8 cellular contexts compared by ENCODE assay signal in the genomic region with DNA sequence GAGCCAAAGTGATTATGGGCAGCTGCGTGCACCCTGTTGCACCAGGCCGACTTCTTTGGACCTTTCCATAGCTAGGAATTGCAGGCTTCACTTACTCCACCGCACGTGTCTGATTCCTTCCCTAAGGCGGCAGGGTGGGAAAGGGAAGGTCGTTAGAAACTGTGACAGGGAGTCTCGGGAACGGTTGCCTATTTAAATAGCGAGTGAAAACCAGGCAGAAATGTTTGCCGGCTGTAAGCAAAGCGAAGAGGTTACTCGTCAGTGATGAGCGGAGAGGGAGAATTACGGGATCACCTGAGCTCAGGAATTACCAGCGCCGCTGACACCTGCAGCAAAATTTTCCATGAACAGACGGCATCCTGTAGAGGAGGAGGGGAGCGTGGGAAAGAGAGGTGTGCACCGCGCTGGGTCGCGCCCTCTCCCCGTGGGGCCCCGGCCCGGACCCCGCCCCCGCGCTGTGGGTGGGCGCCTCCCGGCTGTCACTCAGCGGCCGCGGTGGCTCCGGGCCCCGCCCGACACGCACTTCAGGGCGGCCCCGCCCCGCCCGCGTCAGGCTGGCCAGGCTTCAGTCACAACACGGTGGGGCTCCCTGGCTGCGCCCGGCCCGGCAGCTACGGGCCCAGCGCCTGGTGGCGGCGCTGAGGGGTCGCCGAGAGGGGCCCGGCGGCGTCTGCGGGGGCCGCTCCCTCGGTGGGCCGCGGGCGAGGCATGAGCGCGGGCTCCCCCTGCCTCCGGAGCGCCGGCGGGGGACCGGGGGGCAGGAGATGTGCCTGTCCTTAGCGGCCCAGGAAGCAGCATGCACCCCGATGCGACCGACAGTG. TPM values are rescaled to one million over a fixed set of nuclear protein-coding genes. Genes with fewer than 3 reads are reported as not detected.
DNase-seq lines count a peak whose midpoint lies in the region; ATAC-seq and TF ChIP-seq lines count a peak whose summit lies in the region.

TSS of gene SNX25 (plus strand) at position 568 of the 821 bp plus-strand sequence. CDS start at position 797, 229 bp downstream.

- H3K9ac ChIP-seq in KMS-11 (peak within 1 kb of the TSS; percentile 54), SU-DHL-6 (ENCODE audit: low read length) (peak within 1 kb of the TSS; percentile 67), parathyroid adenoma (no peak within 1 kb of the TSS)

- H3K36me3 Mint-ChIP-seq in activated naive CD8-positive, alpha-beta T cell treated with anti-CD3 and anti-CD28 coated beads, Interleukin-2, amount 10 ng/mL, durations not matched to agents 7 days and 5 days, result peaks cover 8% of the 10 kb centered on the region

- H3K9me3 ChIP-seq in SU-DHL-6 (ENCODE audit: insufficient read depth, low read length) (no peaks in the 10 kb centered on the region), parathyroid adenoma (ENCODE audit: control insufficient read depth, low read length) (no peaks in the 10 kb centered on the region), tibial nerve (no peaks in the 10 kb centered on the region)

- peak; percentile 84 for DNase-seq in Daoy (ENCODE audit: low read depth)
- peak; percentile 92 for DNase-seq in activated naive CD8-positive, alpha-beta T cell treated with anti-CD3 and anti-CD28 coated beads, Interleukin-2, amount 10 ng/mL, durations not matched to agents 7 days and 5 days
- DNase-seq in Right ventricle myocardium inferior (ENCODE audit: missing footprints), result peak; percentile 94
- DNase-seq in tibial nerve (ENCODE audit: low spot score in 2 of 2), result peak; percentile 64 to 70

- peaks cover 41% of the 10 kb centered on the region for H3K79me2 ChIP-seq in KMS-11 (ENCODE audit: insufficient read depth, low read depth)
- H3K79me2 ChIP-seq in SU-DHL-6 (ENCODE audit: insufficient read depth, low read length), result peaks cover 47% of the 10 kb centered on the region
- H3K79me2 ChIP-seq in parathyroid adenoma, result no peaks in the 10 kb centered on the region

- no peaks in the 10 kb centered on the region for H3K9me3 Mint-ChIP-seq in activated naive CD8-positive, alpha-beta T cell treated with anti-CD3 and anti-CD28 coated beads, Interleukin-2, amount 10 ng/mL, durations not matched to agents 7 days and 5 days

- peak within 1 kb of the TSS; percentile 34; the same call in 1 of the 2 replicates for H3K27ac ChIP-seq in KMS-11
- H3K27ac ChIP-seq in SU-DHL-6 (ENCODE audit: low read depth, low read length), result peak within 1 kb of the TSS; percentile 62
- peak within 1 kb of the TSS; percentile 66 for H3K27ac ChIP-seq in parathyroid adenoma
- peak within 1 kb of the TSS; percentile 72 to 89 (median 80) for H3K27ac ChIP-seq in tibial nerve

- intact Hi-C loops in Right ventricle myocardium inferior (cut with DNase I), result no loop called here

- WGBS in tibial nerve, 2 donors, result 1 to 2% methylated on average over 34 to 49 of the region's 72 CpGs

- TF ChIP-seq CTCF in KMS-11 (conservative IDR thresholded peaks at IDR 0.05; ENCODE audit: low read depth, low read length), result no peak
- TF ChIP-seq CTCF in SU-DHL-6 (IDR thresholded peaks at IDR 0.05; ENCODE audit: insufficient read depth, low read length, poor library complexity, severe bottlenecking), result no peak
- no peak for TF ChIP-seq CTCF in parathyroid adenoma (IDR thresholded peaks at IDR 0.05)
- peak in 2 of 5 experiments; percentile 45 to 70 for TF ChIP-seq CTCF in tibial nerve (IDR thresholded peaks at IDR 0.05)

- H3K4me3 ChIP-seq in KMS-11 (IDR thresholded peaks at IDR 0.05; ENCODE audit: insufficient read depth, low read depth, low read length), result no peak within 1 kb of the TSS
- peak within 1 kb of the TSS; percentile 85 for H3K4me3 ChIP-seq in SU-DHL-6 (ENCODE audit: insufficient read depth, low read length, poor library complexity, severe bottlenecking)
- H3K4me3 ChIP-seq in parathyroid adenoma (ENCODE audit: low read depth, low read length), result peak within 1 kb of the TSS; percentile 65
- peak within 1 kb of the TSS; percentile 57 to 83 (median 74) for H3K4me3 ChIP-seq in tibial nerve

- peaks cover 32% of the 10 kb centered on the region for H3F3A ChIP-seq in SU-DHL-6 (ENCODE audit: insufficient read depth)

- ATAC-seq in GM21717 (IDR thresholded peaks at IDR 0.05; ENCODE audit: unreplicated experiment) (peak; percentile 70), Right ventricle myocardium inferior (peak; percentile 97)
- ATAC-seq in activated naive CD8-positive, alpha-beta T cell treated with anti-CD3 and anti-CD28 coated beads, Interleukin-2, amount 10 ng/mL, durations not matched to agents 7 days and 5 days (ENCODE audit: low read depth), result peak; percentile 90

- H4K20me1 ChIP-seq in KMS-11 (ENCODE audit: insufficient read depth), result no peaks in the 10 kb centered on the region
- H4K20me1 ChIP-seq in SU-DHL-6 (ENCODE audit: low read depth, low read length), result no peaks in the 10 kb centered on the region

- peaks cover 27% of the 10 kb centered on the region for H3K4me1 Mint-ChIP-seq in activated naive CD8-positive, alpha-beta T cell treated with anti-CD3 and anti-CD28 coated beads, Interleukin-2, amount 10 ng/mL, durations not matched to agents 7 days and 5 days

- H3K4me2 ChIP-seq in KMS-11 (peak within 1 kb of the TSS; percentile 94), SU-DHL-6 (ENCODE audit: low read depth, low read length, poor library complexity, severe bottlenecking) (peak within 1 kb of the TSS; percentile 94), parathyroid adenoma (ENCODE audit: low read length) (peak within 1 kb of the TSS; percentile 92)

- H3K9me2 ChIP-seq in SU-DHL-6 (replicated peaks; ENCODE audit: insufficient read depth, low read length), result no peaks in the 10 kb centered on the region

- POLR2A ChIA-PET in activated naive CD8-positive, alpha-beta T cell treated with anti-CD3 and anti-CD28 coated beads, Interleukin-2, amount 10 ng/mL, durations not matched to agents 7 days and 5 days (lab: Charles Lee), result interaction anchor here (1.3 to 1.8 kb wide), 3 partner anchors 9 to 475 kb away, joined by 3 to 11 read pairs (median 4); partner anchors contain the start of gene CENPU

- peak; percentile 46 to 87 for TF ChIP-seq EP300 in tibial nerve (IDR thresholded peaks at IDR 0.05)

- H2AFZ ChIP-seq in KMS-11 (ENCODE audit: low read depth) (peak within 1 kb of the TSS; percentile 81), SU-DHL-6 (ENCODE audit: low read depth, low read length, severe bottlenecking) (peak within 1 kb of the TSS; percentile 97), parathyroid adenoma (peak within 1 kb of the TSS; percentile 83)

- peak; percentile 90 to 96 for TF ChIP-seq POLR2A in tibial nerve (IDR thresholded peaks at IDR 0.05)

- no peaks in the 10 kb centered on the region for H3K27me3 ChIP-seq in KMS-11 (ENCODE audit: insufficient read depth, low read depth)
- H3K27me3 ChIP-seq in SU-DHL-6 (ENCODE audit: low read length), result no peaks in the 10 kb centered on the region
- H3K27me3 ChIP-seq in parathyroid adenoma (ENCODE audit: control insufficient read depth, insufficient read depth, low read length), result no peaks in the 10 kb centered on the region
- H3K27me3 ChIP-seq in tibial nerve, result no peaks in the 10 kb centered on the region

- H3K4me1 ChIP-seq in KMS-11 (ENCODE audit: low read depth, poor library complexity, severe bottlenecking) (peaks cover 39% of the 10 kb centered on the region), parathyroid adenoma (peaks cover 4% of the 10 kb centered on the region), tibial nerve (peaks cover 0 to 34% (median 21%) of the 10 kb centered on the region in 4 donors)

- peak within 1 kb of the TSS; percentile 86 for H3K27ac Mint-ChIP-seq in activated naive CD8-positive, alpha-beta T cell treated with anti-CD3 and anti-CD28 coated beads, Interleukin-2, amount 10 ng/mL, durations not matched to agents 7 days and 5 days

- H3K4me3 Mint-ChIP-seq in activated naive CD8-positive, alpha-beta T cell treated with anti-CD3 and anti-CD28 coated beads, Interleukin-2, amount 10 ng/mL, durations not matched to agents 7 days and 5 days, result peak within 1 kb of the TSS; percentile 91

- H3K36me3 ChIP-seq in KMS-11 (ENCODE audit: insufficient read depth), result no peaks in the 10 kb centered on the region
- H3K36me3 ChIP-seq in SU-DHL-6 (ENCODE audit: low read length), result no peaks in the 10 kb centered on the region
- no peaks in the 10 kb centered on the region for H3K36me3 ChIP-seq in parathyroid adenoma (ENCODE audit: control insufficient read depth, insufficient read depth, low read length)
- H3K36me3 ChIP-seq in tibial nerve, result no peaks in the 10 kb centered on the region

- H3K27me3 Mint-ChIP-seq in activated naive CD8-positive, alpha-beta T cell treated with anti-CD3 and anti-CD28 coated beads, Interleukin-2, amount 10 ng/mL, durations not matched to agents 7 days and 5 days, result peaks cover 9% of the 10 kb centered on the region

RNA-seq across cellular contexts. Expression of gene SNX25, which starts in this region (rescaled TPM):
- 12.6 and 14.8 TPM in 2 replicates for total RNA-seq in Daoy (2014; rRNA removed; shearing (Covaris generic))
- 10 to 100 TPM; 15.9 to 16.4 TPM for total RNA-seq in activated naive CD8-positive, alpha-beta T cell treated with anti-CD3 and anti-CD28 coated beads, Interleukin-2, amount 10 ng/mL, durations not matched to agents 7 days and 5 days
- total RNA-seq in Right ventricle myocardium inferior (10.9 TPM), tibial nerve (10 to 100 TPM; 17.7 to 29.4 (median 23.5) TPM)
